In the genomic region with DNA sequence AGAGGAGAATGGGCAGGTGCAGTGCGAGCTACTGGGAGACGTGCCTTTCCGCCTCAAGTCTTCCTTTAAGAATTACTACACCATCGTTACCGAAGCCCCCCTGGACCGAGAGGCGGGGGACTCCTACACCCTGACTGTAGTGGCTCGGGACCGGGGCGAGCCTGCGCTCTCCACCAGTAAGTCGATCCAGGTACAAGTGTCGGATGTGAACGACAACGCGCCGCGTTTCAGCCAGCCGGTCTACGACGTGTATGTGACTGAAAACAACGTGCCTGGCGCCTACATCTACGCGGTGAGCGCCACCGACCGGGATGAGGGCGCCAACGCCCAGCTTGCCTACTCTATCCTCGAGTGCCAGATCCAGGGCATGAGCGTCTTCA, we compare ENCODE assay signal across 11 cellular contexts. TPM values are rescaled to one million over a fixed set of nuclear protein-coding genes. Genes with fewer than 3 reads are reported as not detected.
DNase-seq lines count a peak whose midpoint lies in the region; ATAC-seq lines count a peak whose summit lies in the region.
"Had no signal": no experiment of that assay in that cellular context is flagged by ENCODE, and none has a peak within 500 bp of the region (broad histone marks: within the 10 kb centered on the region; RNA-seq: fewer than 3 reads in every experiment).

No MANE protein-coding gene starts in this region.

- no peak overlapping the region for H3K4me3 Mint-ChIP-seq in activated CD4-positive, alpha-beta T cell treated with anti-CD3 and anti-CD28 coated beads, Interleukin-2, amount 10 ng/mL, durations not matched to agents 24 days and 14 days
- H3K4me3 Mint-ChIP-seq: CD4-positive, alpha-beta T cell had no signal

- H3K27ac ChIP-seq in iPS-20b (ENCODE audit: low read length): no peak overlapping the region
- H3K27ac ChIP-seq in substantia nigra (ENCODE audit: low read depth, low read length, poor library complexity, severe bottlenecking): peak overlapping the region; percentile 88
- H3K27ac ChIP-seq: body of pancreas, skin epidermis had no signal

- H3K9ac ChIP-seq in adipocyte (ENCODE audit: low read length): no peak overlapping the region
- no peak overlapping the region for H3K9ac ChIP-seq in iPS-20b (ENCODE audit: low read depth, low read length)

- H3K27me3 ChIP-seq in adipocyte (replicated peaks; ENCODE audit: control insufficient read depth, insufficient read depth, low read length) (peaks cover 50% of the 10 kb centered on the region), iPS-20b (ENCODE audit: insufficient read depth, low read length) (peaks cover 79% of the 10 kb centered on the region)

- peak; percentile 59 for DNase-seq in activated CD4-positive, alpha-beta T cell treated with anti-CD3 and anti-CD28 coated beads, Interleukin-2, amount 10 ng/mL, durations not matched to agents 24 days and 14 days
- DNase-seq in activated CD4-positive, alpha-beta T cell treated with anti-CD3 and anti-CD28 coated beads for 4 hours: no peak
- DNase-seq in adipocyte (ENCODE audit: low read depth) (peak; percentile 51), substantia nigra (lab: John Stamatoyannopoulos, UW) (peak in 38 of 49 donors; percentile 5 to 83 (median 51)), DMS114 treated with DMSO at 0.1 percent for 48 hours (lab: John Stamatoyannopoulos, UW; ENCODE audit: unreplicated experiment) (no peak)
- DNase-seq: CD4-positive, alpha-beta T cell had no signal

- H3K36me3 ChIP-seq in adipocyte (ENCODE audit: control insufficient read depth, insufficient read depth, low read length, severe bottlenecking) (no peaks in the 10 kb centered on the region), iPS-20b (ENCODE audit: insufficient read depth, low read depth, low read length) (no peaks in the 10 kb centered on the region)

- peak overlapping the region; percentile 5 for H3K27ac Mint-ChIP-seq in activated CD4-positive, alpha-beta T cell treated with anti-CD3 and anti-CD28 coated beads, Interleukin-2, amount 10 ng/mL, durations not matched to agents 24 days and 14 days
- H3K27ac Mint-ChIP-seq: CD4-positive, alpha-beta T cell had no signal

- H3K27me3 Mint-ChIP-seq in activated CD4-positive, alpha-beta T cell treated with anti-CD3 and anti-CD28 coated beads, Interleukin-2, amount 10 ng/mL, durations not matched to agents 24 days and 14 days: peaks cover 65% of the 10 kb centered on the region

- ATAC-seq in HG03442 (IDR thresholded peaks at IDR 0.05; ENCODE audit: unreplicated experiment) (no peak), GM21381 (IDR thresholded peaks at IDR 0.05; ENCODE audit: unreplicated experiment) (no peak)
- ATAC-seq: body of pancreas had no signal

- H3K9me3 ChIP-seq in adipocyte (ENCODE audit: control insufficient read depth, low read length): no peaks in the 10 kb centered on the region
- H3K9me3 ChIP-seq in iPS-20b (ENCODE audit: insufficient read depth, low read depth, low read length): no peaks in the 10 kb centered on the region; the same call in 1 of the 2 replicates
- H3K9me3 ChIP-seq: body of pancreas had no signal

- peak overlapping the region; percentile 36 for H3K4me3 ChIP-seq in adipocyte (ENCODE audit: low read length)
- H3K4me3 ChIP-seq in iPS-20b (ENCODE audit: low read length): peak overlapping the region; percentile 80
- H3K4me3 ChIP-seq: body of pancreas had no signal

- H3K4me1 Mint-ChIP-seq in activated CD4-positive, alpha-beta T cell treated with anti-CD3 and anti-CD28 coated beads, Interleukin-2, amount 10 ng/mL, durations not matched to agents 24 days and 14 days: peaks cover 14% of the 10 kb centered on the region

- H3K4me1 ChIP-seq in adipocyte (ENCODE audit: control insufficient read depth, insufficient read depth, low read length) (peaks cover 44% of the 10 kb centered on the region), iPS-20b (ENCODE audit: insufficient read depth, low read length) (peaks cover 36% of the 10 kb centered on the region)

- intact Hi-C loops in activated CD4-positive, alpha-beta T cell treated with anti-CD3 and anti-CD28 coated beads, Interleukin-2, amount 10 ng/mL, durations not matched to agents 24 days and 14 days (cut with micrococcal nuclease): no loop called here

- peaks cover 13% of the 10 kb centered on the region for H3K9me3 Mint-ChIP-seq in activated CD4-positive, alpha-beta T cell treated with anti-CD3 and anti-CD28 coated beads, Interleukin-2, amount 10 ng/mL, durations not matched to agents 24 days and 14 days
- H3K9me3 Mint-ChIP-seq: CD4-positive, alpha-beta T cell had no signal

- peaks cover 6% of the 10 kb centered on the region for H3K36me3 Mint-ChIP-seq in activated CD4-positive, alpha-beta T cell treated with anti-CD3 and anti-CD28 coated beads, Interleukin-2, amount 10 ng/mL, durations not matched to agents 24 days and 14 days (ENCODE audit: low read depth)

RNA-seq across cellular contexts. Expression of a gene that starts 2.2 kb away (rescaled TPM):
- total RNA-seq in activated CD4-positive, alpha-beta T cell treated with anti-CD3 and anti-CD28 coated beads, Interleukin-2, amount 10 ng/mL, durations not matched to agents 24 days and 14 days: 0.07 TPM in 1 of 2 replicates, not detected in the other
- total RNA-seq: CD4-positive, alpha-beta T cell had no signal

Comparison
In these comparisons a context has a peak if more than half of its experiments do, and no peak if none do; other contexts are left out.
1. DNase-seq: peak in activated CD4-positive, alpha-beta T cell treated with anti-CD3 and anti-CD28 coated beads, Interleukin-2, amount 10 ng/mL, durations not matched to agents 24 days and 14 days (single experiment), adipocyte (single experiment) and substantia nigra (38 of 49); none in activated CD4-positive, alpha-beta T cell treated with anti-CD3 and anti-CD28 coated beads for 4 hours (0 of 2) and DMS114 treated with DMSO at 0.1 percent for 48 hours (single experiment).